ENCODE assay signal across 8 cellular contexts in the genomic region with DNA sequence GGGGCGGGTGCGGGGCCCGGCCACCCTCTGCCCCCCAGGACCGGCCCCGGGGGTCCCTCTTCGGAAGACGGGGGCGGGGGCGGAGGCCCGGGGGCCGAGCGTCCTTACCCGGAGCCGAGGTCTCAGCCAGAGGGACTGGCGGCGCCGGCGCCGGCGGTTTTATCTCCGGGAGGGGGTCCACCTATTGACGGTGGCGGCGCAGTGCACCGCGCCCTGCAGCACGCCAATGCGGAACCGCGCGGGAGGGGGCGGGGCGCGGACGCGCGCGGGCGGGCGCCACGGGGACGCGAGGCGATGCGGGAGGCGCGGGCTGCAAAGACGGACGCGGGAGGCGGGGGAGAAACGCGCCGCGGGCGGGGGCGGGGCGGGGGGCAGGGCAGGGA. TPM values are rescaled to one million over a fixed set of nuclear protein-coding genes. Genes with fewer than 3 reads are reported as not detected.
A peak's percentile ranks its signal among the peaks of the same experiment; 100 is the strongest.
DNase-seq lines count a peak whose midpoint lies in the region; ATAC-seq, FAIRE-seq and TF ChIP-seq lines count a peak whose summit lies in the region.

Gene EEF1A2, minus strand, starts transcription at position 134 of the 383 bp plus-strand sequence. CDS start 1,320 bp downstream, outside the sequence.

- intact Hi-C loops in dorsolateral prefrontal cortex (cut with DNase I) (no loop called here), vagina (cut with DNase I) (no loop called here)

- ATAC-seq in activated naive CD8-positive, alpha-beta T cell treated with anti-CD3 and anti-CD28 coated beads, Interleukin-2, amount 50 U/mL, for 24 hours: no peak

- FAIRE-seq in H54 (lab: Jason Lieb, UNC): no peak

- H3K27me3 Mint-ChIP-seq in activated naive CD8-positive, alpha-beta T cell: peaks cover 2% of the 10 kb centered on the region
- peaks cover 15% of the 10 kb centered on the region for H3K27me3 Mint-ChIP-seq in activated naive CD8-positive, alpha-beta T cell treated with anti-CD3 and anti-CD28 coated beads, Interleukin-2, amount 50 U/mL, for 24 hours

- peaks cover under 1% of the 10 kb centered on the region for H3K36me3 Mint-ChIP-seq in activated naive CD8-positive, alpha-beta T cell
- no peaks in the 10 kb centered on the region for H3K36me3 Mint-ChIP-seq in activated naive CD8-positive, alpha-beta T cell treated with anti-CD3 and anti-CD28 coated beads, Interleukin-2, amount 50 U/mL, for 24 hours (ENCODE audit: low read depth)

- H3K4me3 ChIP-seq in SK-N-MC: peak within 1 kb of the TSS; percentile 70
- peak within 1 kb of the TSS; percentile 33 to 78 (median 61) for H3K4me3 ChIP-seq in dorsolateral prefrontal cortex
- H3K4me3 ChIP-seq in vagina: peak within 1 kb of the TSS; percentile 35 to 39

- H3K27ac ChIP-seq in SK-N-MC: no peak within 1 kb of the TSS
- H3K27ac ChIP-seq in dorsolateral prefrontal cortex: peak within 1 kb of the TSS in 55 of 59 donors; percentile 19 to 95 (median 77)
- no peak within 1 kb of the TSS for H3K27ac ChIP-seq in vagina

- TF ChIP-seq CTCF in dorsolateral prefrontal cortex (IDR thresholded peaks at IDR 0.05 in 54 of 56, conservative IDR thresholded peaks at IDR 0.05 in 2 of 56; ENCODE audit: low read depth in 1 of 56, partially characterized antibody in 56 of 56) (peak in 7 of 56 donors; percentile 10 to 41 (median 17)), vagina (IDR thresholded peaks at IDR 0.05) (no peak)

- no peaks in the 10 kb centered on the region for H3K9me3 Mint-ChIP-seq in activated naive CD8-positive, alpha-beta T cell (ENCODE audit: low read depth)
- no peaks in the 10 kb centered on the region for H3K9me3 Mint-ChIP-seq in activated naive CD8-positive, alpha-beta T cell treated with anti-CD3 and anti-CD28 coated beads, Interleukin-2, amount 50 U/mL, for 24 hours

- H3K9me3 ChIP-seq in SK-N-MC (ENCODE audit: low read depth, low read length): no peaks in the 10 kb centered on the region
- no peaks in the 10 kb centered on the region for H3K9me3 ChIP-seq in vagina

- H3K36me3 ChIP-seq in SK-N-MC (ENCODE audit: insufficient read depth, low read length) (no peaks in the 10 kb centered on the region), vagina (no peaks in the 10 kb centered on the region)

- H3K27me3 ChIP-seq in dorsolateral prefrontal cortex: peaks cover 0 to 15% (median 0%) of the 10 kb centered on the region in 45 donors
- H3K27me3 ChIP-seq in vagina: peaks cover 20% of the 10 kb centered on the region

- H3K4me3 Mint-ChIP-seq in activated naive CD8-positive, alpha-beta T cell: peak within 1 kb of the TSS; percentile 44
- H3K4me3 Mint-ChIP-seq in activated naive CD8-positive, alpha-beta T cell treated with anti-CD3 and anti-CD28 coated beads, Interleukin-2, amount 50 U/mL, for 24 hours: no peak within 1 kb of the TSS

- TF ChIP-seq POLR2A in vagina (IDR thresholded peaks at IDR 0.05) (no peak), H54 (IDR thresholded peaks at IDR 0.05; ENCODE audit: low read depth, low read length) (no peak)

- peaks cover 23% of the 10 kb centered on the region for H3K4me1 ChIP-seq in vagina

- peaks cover 2% of the 10 kb centered on the region for H3K4me1 Mint-ChIP-seq in activated naive CD8-positive, alpha-beta T cell (ENCODE audit: low read depth)
- H3K4me1 Mint-ChIP-seq in activated naive CD8-positive, alpha-beta T cell treated with anti-CD3 and anti-CD28 coated beads, Interleukin-2, amount 50 U/mL, for 24 hours: peaks cover 2% of the 10 kb centered on the region

- DNase-seq in activated naive CD8-positive, alpha-beta T cell treated with anti-CD3 and anti-CD28 coated beads, Interleukin-2, amount 50 U/mL, for 24 hours: no peak
- no peak for DNase-seq in SK-N-MC (ENCODE audit: low read depth, low spot score)
- peak in 8 of 10 donors; percentile 47 to 81 (median 68) for DNase-seq in dorsolateral prefrontal cortex
- no peak for DNase-seq in mucosa of gallbladder (ENCODE audit: low spot score)
- no peak for DNase-seq in vagina (ENCODE audit: extremely low spot score in 2 of 2)
- DNase-seq in H54 (ENCODE audit: insufficient read length, low spot score): no peak
- no peak for DNase-seq in GM19240 (ENCODE audit: insufficient read length, low spot score)

- H3K27ac Mint-ChIP-seq in activated naive CD8-positive, alpha-beta T cell: no peak within 1 kb of the TSS
- H3K27ac Mint-ChIP-seq in activated naive CD8-positive, alpha-beta T cell treated with anti-CD3 and anti-CD28 coated beads, Interleukin-2, amount 50 U/mL, for 24 hours: no peak within 1 kb of the TSS

- H3K9ac ChIP-seq in SK-N-MC (ENCODE audit: insufficient read length): no peak within 1 kb of the TSS

RNA-seq across cellular contexts. Expression of gene EEF1A2, which starts in this region (rescaled TPM):
- total RNA-seq in dorsolateral prefrontal cortex (100 to 1,000 TPM; 166 to 904 (median 657) TPM), mucosa of gallbladder (56.3 TPM), vagina (9.8 TPM)

Comparison
In these comparisons a context has a peak if more than half of its experiments do, and no peak if none do; other contexts are left out.
1. DNase-seq: peak in dorsolateral prefrontal cortex (8 of 10); none in activated naive CD8-positive, alpha-beta T cell treated with anti-CD3 and anti-CD28 coated beads, Interleukin-2, amount 50 U/mL, for 24 hours (single experiment), SK-N-MC (single experiment), mucosa of gallbladder (single experiment), vagina (0 of 2), H54 (single experiment) and GM19240 (single experiment).
2. H3K27ac ChIP-seq: peak in dorsolateral prefrontal cortex (55 of 59); none in SK-N-MC (single experiment) and vagina (single experiment).
3. Peak in every context shown above with its lines, with median percentiles within 50 percentile points of each other: H3K4me3 ChIP-seq.